Comparison of ENCODE assay signal across 8 cellular contexts in genomic region chr10:130111848-130112180, GRCh38. TPM values are rescaled to one million over a fixed set of nuclear protein-coding genes. Genes with fewer than 3 reads are reported as not detected.
DNase-seq lines count a peak whose midpoint lies in the region; TF ChIP-seq lines count a peak whose summit lies in the region.

No MANE protein-coding gene starts in this region.

- peaks cover 3% of the 10 kb centered on the region; the same call in 1 of the 2 replicates for H3K4me1 ChIP-seq in ES-I3 (ENCODE audit: insufficient read depth, low read length)
- no peaks in the 10 kb centered on the region for H3K4me1 ChIP-seq in SJCRH30
- peaks cover 0 to 6% of the 10 kb centered on the region in 2 donors for H3K4me1 ChIP-seq in esophagus (ENCODE audit: control insufficient read depth in 2 of 2, insufficient read depth in 2 of 2, low read length in 1 of 2)
- peaks cover 5% of the 10 kb centered on the region for H3K4me1 ChIP-seq in prostate gland (replicated peaks)

- H3K9ac ChIP-seq in ES-I3 (ENCODE audit: low read depth, low read length): peak overlapping the region; percentile 95; the same call in 1 of the 2 replicates

- H3K4me3 ChIP-seq in SJCRH30: peak overlapping the region; percentile 75
- peak overlapping the region; percentile 80 to 84 for H3K4me3 ChIP-seq in esophagus (ENCODE audit: low read depth in 1 of 2, low read length in 2 of 2)
- H3K4me3 ChIP-seq in prostate gland: peak overlapping the region; percentile 54 to 85

- 70 to 75% methylated on average over 6 of the region's 6 CpGs for whole genome bisulfite sequencing in esophagus, 2 donors
- 80% methylated on average over 6 of the region's 6 CpGs for WGBS in prostate gland

- H3K27ac ChIP-seq in SJCRH30: peak overlapping the region; percentile 87; the same call in 1 of the 2 replicates
- peak overlapping the region; percentile 93 to 97 for H3K27ac ChIP-seq in esophagus (ENCODE audit: low read depth in 2 of 2, low read length in 1 of 2)
- peak overlapping the region; percentile 93 to 95 for H3K27ac ChIP-seq in prostate gland

- intact Hi-C loops in prostate gland (cut with DNase I): loop anchor here (2.0 kb wide), 1 partner anchor 25 kb away; the partner anchor contains the start of gene GLRX3

- TF ChIP-seq CTCF in prostate gland (IDR thresholded peaks at IDR 0.05): no peak

- H3K36me3 ChIP-seq in ES-I3 (ENCODE audit: insufficient read depth, low read length) (no peaks in the 10 kb centered on the region), SJCRH30 (no peaks in the 10 kb centered on the region), esophagus (ENCODE audit: control insufficient read depth in 2 of 2, insufficient read depth in 2 of 2, low read length in 1 of 2) (no peaks in the 10 kb centered on the region), prostate gland (no peaks in the 10 kb centered on the region)

- no peak for TF ChIP-seq POLR2A in prostate gland (IDR thresholded peaks at IDR 0.05)

- no peaks in the 10 kb centered on the region for H3K9me3 ChIP-seq in ES-I3 (ENCODE audit: control insufficient read depth, insufficient read depth, low read length)
- no peaks in the 10 kb centered on the region for H3K9me3 ChIP-seq in SJCRH30 (replicated peaks)
- H3K9me3 ChIP-seq in esophagus (ENCODE audit: control insufficient read depth in 2 of 2, insufficient read depth in 1 of 2, low read depth in 1 of 2, low read length in 1 of 2): no peaks in the 10 kb centered on the region
- no peaks in the 10 kb centered on the region for H3K9me3 ChIP-seq in prostate gland

- no peak for DNase-seq in SJCRH30
- no peak for DNase-seq in prostate gland (ENCODE audit: low spot score)
- no peak for DNase-seq in GOT3 (lab: John Stamatoyannopoulos, UW)
- DNase-seq in NCI-H2081 (lab: John Stamatoyannopoulos, UW): no peak
- DNase-seq in NK-92 (lab: John Stamatoyannopoulos, UW; ENCODE audit: unreplicated experiment): no peak
- DNase-seq in T1000 (lab: John Stamatoyannopoulos, UW): no peak

- H3K27me3 ChIP-seq in SJCRH30 (no peaks in the 10 kb centered on the region), esophagus (ENCODE audit: control insufficient read depth in 1 of 2, insufficient read depth in 2 of 2, low read length in 2 of 2) (no peaks in the 10 kb centered on the region), prostate gland (replicated peaks; ENCODE audit: insufficient read depth) (no peaks in the 10 kb centered on the region)

RNA-seq across cellular contexts. Expression of gene C10orf143, which starts 1.2 kb away (rescaled TPM):
- 0.18 and 0.46 TPM in 2 replicates for total RNA-seq in SJCRH30 (2014; rRNA removed; shearing (Covaris generic))
- polyA plus RNA-seq in esophagus: 1 to 10 TPM; 3.7 to 6.3 TPM
- 1 to 10 TPM; 5.1 to 5.6 TPM for total RNA-seq in prostate gland

RNA-seq across cellular contexts. Expression of gene GLRX3, which starts 24.4 kb away (rescaled TPM):
- 112 and 128 TPM in 2 replicates for total RNA-seq in SJCRH30 (2014; rRNA removed; shearing (Covaris generic))
- 10 to 100 TPM; 41.8 to 80.3 TPM for polyA plus RNA-seq in esophagus
- 10 to 100 TPM; 32.6 to 40.7 TPM for total RNA-seq in prostate gland
